Comparison of ENCODE assay signal across 8 cellular contexts in genomic region chr9:113221003-113221799, GRCh38. TPM values are rescaled to one million over a fixed set of nuclear protein-coding genes. Genes with fewer than 3 reads are reported as not detected.
A peak's percentile ranks its signal among the peaks of the same experiment; 100 is the strongest.
DNase-seq lines count a peak whose midpoint lies in the region; ATAC-seq, FAIRE-seq and TF ChIP-seq lines count a peak whose summit lies in the region.

FKBP15 (minus strand) TSS chr9:113221277; CDS start chr9:113221243, 34 bp downstream.
SLC31A1 (plus strand) TSS chr9:113221544; CDS start chr9:113256149, 34,605 bp downstream.

- peak; percentile 82 for TF ChIP-seq POLR2A in A549 (IDR thresholded peaks at IDR 0.05; ENCODE audit: low read length)
- peak; percentile 76 for TF ChIP-seq POLR2A in breast epithelium (IDR thresholded peaks at IDR 0.05)

- H3K4me1 ChIP-seq in A549 (peaks cover 26% of the 10 kb centered on the region), breast epithelium (peaks cover 6 to 11% of the 10 kb centered on the region in 2 donors)

- H3K27ac ChIP-seq in A549 = peak within 1 kb of the TSS; percentile 80 to 88
- H3K27ac ChIP-seq in VCaP = peak within 1 kb of the TSS; percentile 83
- peak within 1 kb of the TSS; percentile 87 to 94 for H3K27ac ChIP-seq in breast epithelium
- H3K27ac ChIP-seq in skin epidermis = peak within 1 kb of the TSS; percentile 64 to 96 (median 92)

- peak within 1 kb of the TSS; percentile 81 for H3K4me3 ChIP-seq in A549
- H3K4me3 ChIP-seq in breast epithelium = peak within 1 kb of the TSS; percentile 74 to 97 (median 76)
- H3K4me3 ChIP-seq in iPS-18c (ENCODE audit: insufficient read depth, low read depth, low read length) = peak within 1 kb of the TSS; percentile 74
- H3K4me3 ChIP-seq in skin epidermis = peak within 1 kb of the TSS; percentile 70 to 86 (median 81)

- no peak for TF ChIP-seq EP300 in A549 (IDR thresholded peaks at IDR 0.05)

- TF ChIP-seq RAD21 in A549 (conservative IDR thresholded peaks at IDR 0.05 in 1 of 2, IDR thresholded peaks at IDR 0.05 in 1 of 2) = no peak

- TF ChIP-seq CTCF in A549 (IDR thresholded peaks at IDR 0.05) (no peak), VCaP (conservative IDR thresholded peaks at IDR 0.05) (no peak), breast epithelium (IDR thresholded peaks at IDR 0.05) (no peak)

- H3K9me3 ChIP-seq in A549 = no peaks in the 10 kb centered on the region
- no peaks in the 10 kb centered on the region for H3K9me3 ChIP-seq in breast epithelium
- H3K9me3 ChIP-seq in iPS-18c (ENCODE audit: control insufficient read depth, insufficient read depth, low read length) = no peaks in the 10 kb centered on the region

- 2% methylated on average over 20 of the region's 65 CpGs for WGBS in A549 (ENCODE audit: missing lambda C conversion rate)

- POLR2A ChIA-PET in A549 (lab: Yijun Ruan, JAX) = interaction anchor here (0.5 to 2.5 kb wide), 20 partner anchors 10 to 1800 kb away, joined by 3 to 22 read pairs (median 4); partner anchors contain the start of genes ATP6V1G1, C9orf43, CDC26 and HDHD3

- ATAC-seq in A549 (peak; percentile 97 to 98), GM18867 (IDR thresholded peaks at IDR 0.05; ENCODE audit: unreplicated experiment) (peak; percentile 88), HG03103 (IDR thresholded peaks at IDR 0.05; ENCODE audit: low read depth, unreplicated experiment) (peak; percentile 73)

- no peaks in the 10 kb centered on the region for H3K27me3 ChIP-seq in breast epithelium

- peak; percentile 97 to 99 for DNase-seq in A549 (ENCODE audit: low read depth in 1 of 2, low spot score in 1 of 2)
- DNase-seq in NCI-H2171 treated with DMSO at 0.1 percent for 48 hours (lab: John Stamatoyannopoulos, UW) = peak; percentile 98
- peak; percentile 98 for DNase-seq in breast epithelium (ENCODE audit: low spot score in 2 of 2)

- H3K4me2 ChIP-seq in A549 = peak within 1 kb of the TSS; percentile 89

- no peaks in the 10 kb centered on the region for H3K36me3 ChIP-seq in breast epithelium

- FAIRE-seq in A549 (lab: Jason Lieb, UNC) = no peak

- CTCF ChIA-PET in A549 (lab: Yijun Ruan, JAX) = interaction anchor here (0.9 to 2.0 kb wide), 8 partner anchors 10 to 517 kb away, joined by 3 to 6 read pairs (median 4); partner anchors contain the start of genes ALAD and SLC31A2

- intact Hi-C loops in breast epithelium (cut with DNase I; ENCODE audit: low total_unique reads) = no loop called here

TF ChIP-seq in A549, 52 proteins besides CTCF, POLR2A, EP300 and RAD21 (continues in another document):
- no peak for TF ChIP-seq SMC3 (IDR thresholded peaks at IDR 0.05)
- no peak for TF ChIP-seq RCOR1 (IDR thresholded peaks at IDR 0.05; ENCODE audit: low read depth, low read length)
- TF ChIP-seq, protein P1, sequence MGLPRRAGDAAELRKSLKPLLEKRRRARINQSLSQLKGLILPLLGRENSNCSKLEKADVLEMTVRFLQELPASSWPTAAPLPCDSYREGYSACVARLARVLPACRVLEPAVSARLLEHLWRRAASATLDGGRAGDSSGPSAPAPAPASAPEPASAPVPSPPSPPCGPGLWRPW (IDR thresholded peaks at IDR 0.05) = no peak
- TF ChIP-seq MYC (IDR thresholded peaks at IDR 0.05; ENCODE audit: borderline replicate concordance, low read length) = peak; percentile 5; the same call in 1 of the 2 replicates
- TF ChIP-seq RARB (CRISPR knock-in tag; IDR thresholded peaks at IDR 0.05) = no peak
- no peak for TF ChIP-seq ZNF302 (CRISPR knock-in tag; IDR thresholded peaks at IDR 0.05)
- TF ChIP-seq CBX8 (IDR thresholded peaks at IDR 0.05) = no peak
- peak in 1 of 2 experiments; percentile 72; a peak in 1 of 5 replicates for TF ChIP-seq JUN (IDR thresholded peaks at IDR 0.05)
- TF ChIP-seq NFE2L2 (conservative IDR thresholded peaks at IDR 0.05; ENCODE audit: low read length) = no peak
- no peak for TF ChIP-seq CBX2 (IDR thresholded peaks at IDR 0.05; ENCODE audit: borderline replicate concordance, low read depth)
- TF ChIP-seq, protein P2, sequence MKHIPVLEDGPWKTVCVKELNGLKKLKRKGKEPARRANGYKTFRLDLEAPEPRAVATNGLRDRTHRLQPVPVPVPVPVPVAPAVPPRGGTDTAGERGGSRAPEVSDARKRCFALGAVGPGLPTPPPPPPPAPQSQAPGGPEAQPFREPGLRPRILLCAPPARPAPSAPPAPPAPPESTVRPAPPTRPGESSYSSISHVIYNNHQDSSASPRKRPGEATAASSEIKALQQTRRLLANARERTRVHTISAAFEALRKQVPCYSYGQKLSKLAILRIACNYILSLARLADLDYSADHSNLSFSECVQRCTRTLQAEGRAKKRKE (CRISPR knock-in tag; IDR thresholded peaks at IDR 0.05; ENCODE audit: low read depth) = no peak
- TF ChIP-seq BHLHE40 (IDR thresholded peaks at IDR 0.05; ENCODE audit: low read depth, low read length) = peak; percentile 68
- TF ChIP-seq, protein P3, sequence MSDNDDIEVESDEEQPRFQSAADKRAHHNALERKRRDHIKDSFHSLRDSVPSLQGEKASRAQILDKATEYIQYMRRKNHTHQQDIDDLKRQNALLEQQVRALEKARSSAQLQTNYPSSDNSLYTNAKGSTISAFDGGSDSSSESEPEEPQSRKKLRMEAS (IDR thresholded peaks at IDR 0.05) = peak; percentile 68; the same call in 1 of the 2 replicates
- no peak for TF ChIP-seq HOXB13 (CRISPR knock-in tag; IDR thresholded peaks at IDR 0.05; ENCODE audit: low read depth)
- no peak for TF ChIP-seq ELK1 (IDR thresholded peaks at IDR 0.05; ENCODE audit: low read depth, low read length)
- TF ChIP-seq TP53 (CRISPR knock-in tag; IDR thresholded peaks at IDR 0.05) = no peak
- no peak for TF ChIP-seq NPAS2 (CRISPR knock-in tag; IDR thresholded peaks at IDR 0.05; ENCODE audit: borderline replicate concordance)
- no peak for TF ChIP-seq POLR2AphosphoS2 (conservative IDR thresholded peaks at IDR 0.05; ENCODE audit: low read length)
- TF ChIP-seq, protein P4, sequence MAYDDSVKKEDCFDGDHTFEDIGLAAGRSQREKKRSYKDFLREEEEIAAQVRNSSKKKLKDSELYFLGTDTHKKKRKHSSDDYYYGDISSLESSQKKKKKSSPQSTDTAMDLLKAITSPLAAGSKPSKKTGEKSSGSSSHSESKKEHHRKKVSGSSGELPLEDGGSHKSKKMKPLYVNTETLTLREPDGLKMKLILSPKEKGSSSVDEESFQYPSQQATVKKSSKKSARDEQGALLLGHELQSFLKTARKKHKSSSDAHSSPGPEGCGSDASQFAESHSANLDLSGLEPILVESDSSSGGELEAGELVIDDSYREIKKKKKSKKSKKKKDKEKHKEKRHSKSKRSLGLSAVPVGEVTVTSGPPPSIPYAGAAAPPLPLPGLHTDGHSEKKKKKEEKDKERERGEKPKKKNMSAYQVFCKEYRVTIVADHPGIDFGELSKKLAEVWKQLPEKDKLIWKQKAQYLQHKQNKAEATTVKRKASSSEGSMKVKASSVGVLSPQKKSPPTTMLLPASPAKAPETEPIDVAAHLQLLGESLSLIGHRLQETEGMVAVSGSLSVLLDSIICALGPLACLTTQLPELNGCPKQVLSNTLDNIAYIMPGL (CRISPR knock-in tag; IDR thresholded peaks at IDR 0.05; ENCODE audit: borderline replicate concordance) = no peak
- no peak for TF ChIP-seq HOXB5 (CRISPR knock-in tag; IDR thresholded peaks at IDR 0.05)
- peak; percentile 37 for TF ChIP-seq PHF8 (IDR thresholded peaks at IDR 0.05; ENCODE audit: borderline replicate concordance, low read depth)
- TF ChIP-seq GATA3 (IDR thresholded peaks at IDR 0.05; ENCODE audit: borderline replicate concordance) = peak; percentile 44; the same call in 1 of the 2 replicates
- TF ChIP-seq EHMT2 (IDR thresholded peaks at IDR 0.05; ENCODE audit: low read depth) = no peak
- TF ChIP-seq ZC3H11A (IDR thresholded peaks at IDR 0.05) = no peak
- TF ChIP-seq CHD2 (IDR thresholded peaks at IDR 0.05; ENCODE audit: low read length, partially characterized antibody) = no peak
- no peak for TF ChIP-seq CHD4 (IDR thresholded peaks at IDR 0.05; ENCODE audit: borderline replicate concordance)
- TF ChIP-seq, protein P5, sequence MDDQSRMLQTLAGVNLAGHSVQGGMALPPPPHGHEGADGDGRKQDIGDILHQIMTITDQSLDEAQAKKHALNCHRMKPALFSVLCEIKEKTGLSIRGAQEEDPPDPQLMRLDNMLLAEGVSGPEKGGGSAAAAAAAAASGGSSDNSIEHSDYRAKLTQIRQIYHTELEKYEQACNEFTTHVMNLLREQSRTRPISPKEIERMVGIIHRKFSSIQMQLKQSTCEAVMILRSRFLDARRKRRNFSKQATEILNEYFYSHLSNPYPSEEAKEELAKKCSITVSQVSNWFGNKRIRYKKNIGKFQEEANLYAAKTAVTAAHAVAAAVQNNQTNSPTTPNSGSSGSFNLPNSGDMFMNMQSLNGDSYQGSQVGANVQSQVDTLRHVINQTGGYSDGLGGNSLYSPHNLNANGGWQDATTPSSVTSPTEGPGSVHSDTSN (IDR thresholded peaks at IDR 0.05) = no peak
- no peak for TF ChIP-seq KDM1A (IDR thresholded peaks at IDR 0.05; ENCODE audit: low read depth)
- no peak for TF ChIP-seq ZSCAN20 (CRISPR knock-in tag; IDR thresholded peaks at IDR 0.05)

RNA-seq across cellular contexts. Expression of gene FKBP15, which starts in this region (rescaled TPM):
- polyA plus RNA-seq in A549 (2011; rRNA removed) (26.0 and 26.8 TPM in 2 replicates), A549 (2017; fragmentation: RNase III; extraction: RNeasy Plus Mini Kit Qiagen cat#74134 plus additional on column Dnase treatment) (14.0 to 14.2 TPM (median 14.1 TPM) in 3 replicates)
- polyA plus RNA-seq in A549 (2012; cell fraction: cytosol; rRNA removed) = 12.3 and 14.1 TPM in 2 replicates
- 17.7 and 21.3 TPM in 2 replicates for polyA plus RNA-seq in A549 (2012; cell fraction: nucleus; rRNA removed)
- 67.4 and 71.0 TPM in 2 replicates for polyA minus RNA-seq in A549 (2011; rRNA and poly(A)+ RNA removed)
- 10 to 100 TPM; 23.3 to 41.0 (median 36.8) TPM for total RNA-seq in breast epithelium

RNA-seq across cellular contexts. Expression of gene SLC31A1, which starts in this region (rescaled TPM):
- polyA plus RNA-seq in A549 (2011; rRNA removed) (27.9 and 28.0 TPM in 2 replicates), A549 (2017; fragmentation: RNase III; extraction: RNeasy Plus Mini Kit Qiagen cat#74134 plus additional on column Dnase treatment) (21.6 to 24.2 TPM (median 22.7 TPM) in 3 replicates)
- polyA plus RNA-seq in A549 (2012; cell fraction: cytosol; rRNA removed) = 10.4 and 12.8 TPM in 2 replicates
- polyA plus RNA-seq in A549 (2012; cell fraction: nucleus; rRNA removed) = 4.3 and 6.1 TPM in 2 replicates
- polyA minus RNA-seq in A549 (2011; rRNA and poly(A)+ RNA removed) = 16.4 and 17.3 TPM in 2 replicates
- 10 to 100 TPM; 13.9 to 24.4 (median 18.7) TPM for total RNA-seq in breast epithelium

Comparison
In these comparisons a context has a peak if more than half of its experiments do, and no peak if none do; other contexts are left out.
1. Peak in every context shown above with its lines: DNase-seq, ATAC-seq, H3K4me3 ChIP-seq and H3K27ac ChIP-seq.